ENCODE assay signal across 9 cellular contexts in the genomic region with DNA sequence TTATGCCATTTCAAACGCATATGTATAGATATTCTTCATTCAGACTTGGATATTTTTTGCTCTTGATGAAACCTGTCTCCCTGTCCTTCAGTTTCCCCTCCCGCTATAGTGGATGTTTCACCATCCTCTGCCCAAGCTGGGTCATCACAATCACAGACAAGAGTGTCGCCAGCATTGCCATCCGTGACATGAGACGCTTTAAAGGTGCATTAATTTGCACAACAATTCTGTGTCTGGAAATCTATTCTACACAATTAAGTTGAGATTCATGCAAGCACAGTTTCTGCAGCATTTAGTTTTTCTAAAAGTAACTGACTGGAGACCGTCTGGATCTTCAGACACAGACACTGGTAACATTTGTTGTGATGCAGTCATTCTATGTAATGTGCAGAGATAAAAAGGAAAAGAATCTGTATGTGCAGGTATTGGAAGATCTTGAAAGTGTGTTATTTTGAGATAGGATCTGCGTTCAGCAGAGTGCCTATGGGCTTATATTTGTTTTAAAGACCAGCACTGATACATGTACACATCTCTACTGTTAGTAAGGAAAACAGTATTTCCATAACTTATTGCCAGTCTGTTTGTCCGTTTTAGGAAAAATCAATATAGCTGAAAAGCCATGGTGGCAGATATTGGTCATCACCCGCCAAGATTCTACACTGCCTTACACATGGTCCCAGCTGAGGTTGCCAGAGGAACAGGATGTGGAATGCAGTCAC. TPM values are rescaled to one million over a fixed set of nuclear protein-coding genes. Genes with fewer than 3 reads are reported as not detected.
DNase-seq lines count a peak whose midpoint lies in the region; ATAC-seq, FAIRE-seq and TF ChIP-seq lines count a peak whose summit lies in the region.
"Not testable (repeated sequence)": the region's sequence is repeated elsewhere in the genome, so short reads cannot be mapped to it uniquely, and the experiment has no call there.
"Had no signal": no experiment of that assay in that cellular context is flagged by ENCODE, and none has a peak within 500 bp of the region (broad histone marks: within the 10 kb centered on the region; RNA-seq: fewer than 3 reads in every experiment).

No MANE protein-coding gene starts in this region.

- POLR2A ChIA-PET in CD8-positive, alpha-beta T cell (lab: Charles Lee); H1 (lab: Charles Lee; ENCODE audit: partially characterized antibody): not testable (repeated sequence)

- not testable (repeated sequence) for H3K36me3 Mint-ChIP-seq in CD8-positive, alpha-beta T cell; IgD-negative memory B cell; activated T-cell treated with anti-CD3 and anti-CD28 coated beads, Interleukin-2, amount 50 U/mL, for 4 hours (ENCODE audit: insufficient read depth); activated naive CD8-positive, alpha-beta T cell treated with anti-CD3 and anti-CD28 coated beads, Interleukin-2, amount 50 U/mL, for 24 hours (ENCODE audit: low read depth); memory B cell; osteocyte (ENCODE audit: unreplicated experiment)

- H3K4me1 Mint-ChIP-seq in CD8-positive, alpha-beta T cell (ENCODE audit: low read depth); IgD-negative memory B cell; activated T-cell treated with anti-CD3 and anti-CD28 coated beads, Interleukin-2, amount 50 U/mL, for 4 hours (ENCODE audit: low read depth); memory B cell; osteocyte (ENCODE audit: unreplicated experiment): not testable (repeated sequence)
- peaks cover 11% of the 10 kb centered on the region for H3K4me1 Mint-ChIP-seq in activated naive CD8-positive, alpha-beta T cell treated with anti-CD3 and anti-CD28 coated beads, Interleukin-2, amount 50 U/mL, for 24 hours

- H3K9me3 ChIP-seq in CD8-positive, alpha-beta T cell (ENCODE audit: low read length); H1 (ENCODE audit: insufficient read depth in 2 of 2, low read depth in 1 of 2, low read length in 1 of 2): not testable (repeated sequence)

- H2BK120ac ChIP-seq in H1 (replicated peaks; ENCODE audit: low read depth, low read length): not testable (repeated sequence)

- peak in 1 of 7 experiments; percentile 15 for DNase-seq in CD8-positive, alpha-beta T cell
- DNase-seq in activated T-cell treated with anti-CD3 and anti-CD28 coated beads, Interleukin-2, amount 50 U/mL, for 4 hours; activated naive CD8-positive, alpha-beta T cell treated with anti-CD3 and anti-CD28 coated beads, Interleukin-2, amount 50 U/mL, for 24 hours; H1 (ENCODE audit: low read depth in 1 of 2, low spot score in 2 of 2); memory B cell (ENCODE audit: low spot score in 2 of 2); osteocyte (ENCODE audit: extremely low spot score, unreplicated experiment): not testable (repeated sequence)

- H3K79me1 ChIP-seq in H1 (ENCODE audit: low read depth, low read length): not testable (repeated sequence)

- not testable (repeated sequence) for ATAC-seq in CD8-positive, alpha-beta T cell; activated T-cell treated with anti-CD3 and anti-CD28 coated beads, Interleukin-2, amount 50 U/mL, for 4 hours; activated naive CD8-positive, alpha-beta T cell treated with anti-CD3 and anti-CD28 coated beads, Interleukin-2, amount 50 U/mL, for 24 hours; memory B cell (ENCODE audit: low read depth)

- peaks cover 70% of the 10 kb centered on the region for H3K27me3 Mint-ChIP-seq in CD8-positive, alpha-beta T cell (ENCODE audit: low read depth)
- H3K27me3 Mint-ChIP-seq in IgD-negative memory B cell (peaks cover 48% of the 10 kb centered on the region), memory B cell (peaks cover 43% of the 10 kb centered on the region), osteocyte (ENCODE audit: unreplicated experiment) (peaks cover 77% of the 10 kb centered on the region)
- H3K27me3 Mint-ChIP-seq in activated T-cell treated with anti-CD3 and anti-CD28 coated beads, Interleukin-2, amount 50 U/mL, for 4 hours (ENCODE audit: low read depth): peaks cover 77% of the 10 kb centered on the region
- peaks cover 83% of the 10 kb centered on the region for H3K27me3 Mint-ChIP-seq in activated naive CD8-positive, alpha-beta T cell treated with anti-CD3 and anti-CD28 coated beads, Interleukin-2, amount 50 U/mL, for 24 hours

- not testable (repeated sequence) for TF ChIP-seq RAD21 in H1 (IDR thresholded peaks at IDR 0.05 in 1 of 2, conservative IDR thresholded peaks at IDR 0.05 in 1 of 2; ENCODE audit: low read depth in 2 of 2, low read length in 2 of 2)

- not testable (repeated sequence) for H3K23me2 ChIP-seq in H1 (ENCODE audit: low read depth, low read length)

- CTCF ChIA-PET in CD8-positive, alpha-beta T cell (lab: Charles Lee): not testable (repeated sequence)
- CTCF ChIA-PET in H1 (lab: Charles Lee; ENCODE audit: partially characterized antibody): interaction anchor here (0.7 to 1.2 kb wide), 3 partner anchors 10 to 52 kb away, joined by 3 to 5 read pairs (median 3); no protein-coding TSS in a partner anchor

- not testable (repeated sequence) for H4K91ac ChIP-seq in H1 (replicated peaks; ENCODE audit: insufficient read length, low read length)

- not testable (repeated sequence) for H4K20me1 ChIP-seq in H1 (replicated peaks in 1 of 2; ENCODE audit: control insufficient read depth in 1 of 2, insufficient read depth in 2 of 2, low read length in 2 of 2)

- H3K9ac ChIP-seq in H1 (replicated peaks in 1 of 4; ENCODE audit: extremely low read depth in 1 of 4, low read depth in 3 of 4, low read length in 3 of 4): not testable (repeated sequence)

- not testable (repeated sequence) for H3K4me1 ChIP-seq in CD8-positive, alpha-beta T cell (ENCODE audit: insufficient read depth, low read length); H1 (replicated peaks in 1 of 4; ENCODE audit: control insufficient read depth in 3 of 4, insufficient read depth in 4 of 4, low read length in 3 of 4)

- H2AFZ ChIP-seq in H1 (ENCODE audit: low read length): not testable (repeated sequence)

- H3K4me3 Mint-ChIP-seq in CD8-positive, alpha-beta T cell: peak overlapping the region; percentile 52
- H3K4me3 Mint-ChIP-seq in IgD-negative memory B cell (peak overlapping the region in 3 of 4 donors; percentile 2 to 64 (median 60)), memory B cell (peak overlapping the region; percentile 75), osteocyte (ENCODE audit: unreplicated experiment) (peak overlapping the region; percentile 68)
- peak overlapping the region; percentile 28 for H3K4me3 Mint-ChIP-seq in activated T-cell treated with anti-CD3 and anti-CD28 coated beads, Interleukin-2, amount 50 U/mL, for 4 hours
- H3K4me3 Mint-ChIP-seq in activated naive CD8-positive, alpha-beta T cell treated with anti-CD3 and anti-CD28 coated beads, Interleukin-2, amount 50 U/mL, for 24 hours: peak overlapping the region; percentile 15

- not testable (repeated sequence) for TF ChIP-seq CTCF in CD8-positive, alpha-beta T cell (IDR thresholded peaks at IDR 0.05); H1 (IDR thresholded peaks at IDR 0.05; ENCODE audit: control extremely low read depth in 1 of 3, insufficient read depth in 1 of 3, low read depth in 1 of 3, low read length in 3 of 3); osteocyte (IDR thresholded peaks at IDR 0.05)

- not testable (repeated sequence) for H4K8ac ChIP-seq in H1 (ENCODE audit: extremely low read depth, insufficient read depth, low read length)

- H3K4ac ChIP-seq in H1 (replicated peaks; ENCODE audit: insufficient read length, low read depth, low read length): not testable (repeated sequence)

- not testable (repeated sequence) for TF ChIP-seq POLR2A in H1 (IDR thresholded peaks at IDR 0.05; ENCODE audit: control extremely low read depth in 1 of 2, low read depth in 2 of 2, low read length in 2 of 2)

- WGBS in H1 (ENCODE audit: extremely low coverage in 1 of 2, insufficient coverage in 1 of 2, insufficient read length in 1 of 2, insufficient replicate concordance in 2 of 2, low coverage in 1 of 2, low lambda C conversion rate in 2 of 2, missing lambda C conversion rate in 1 of 2), 2 experiments: 27% methylated on average over 9 of the region's 9 CpGs; no CpG with 5 or more reads in 1 of the 2 experiments

- H2BK15ac ChIP-seq in H1 (ENCODE audit: low read length): not testable (repeated sequence)

- H3K4me3 ChIP-seq in CD8-positive, alpha-beta T cell (ENCODE audit: low read depth, low read length); H1 (ENCODE audit: extremely low read depth in 1 of 4, insufficient read depth in 2 of 4, low read depth in 3 of 4, low read length in 4 of 4): not testable (repeated sequence)

- not testable (repeated sequence) for H3K23ac ChIP-seq in H1 (ENCODE audit: insufficient read length)

- H3K79me2 ChIP-seq in H1 (ENCODE audit: control insufficient read depth in 1 of 2, insufficient read depth in 2 of 2, low read length in 2 of 2): not testable (repeated sequence)

- not testable (repeated sequence) for FAIRE-seq in H1 (lab: Jason Lieb, UNC)

- H3K27me3 ChIP-seq in CD8-positive, alpha-beta T cell (ENCODE audit: insufficient read depth, low read length): peaks cover 20% of the 10 kb centered on the region
- peaks cover 24 to 84% (median 59%) of the 10 kb centered on the region in 4 experiments for H3K27me3 ChIP-seq in H1 (replicated peaks in 1 of 4; ENCODE audit: control insufficient read depth in 3 of 4, extremely low read depth in 1 of 4, insufficient read depth in 3 of 4, low read length in 3 of 4)

- H3K27ac Mint-ChIP-seq in CD8-positive, alpha-beta T cell; activated naive CD8-positive, alpha-beta T cell treated with anti-CD3 and anti-CD28 coated beads, Interleukin-2, amount 50 U/mL, for 24 hours; memory B cell; osteocyte (ENCODE audit: unreplicated experiment): not testable (repeated sequence)
- H3K27ac Mint-ChIP-seq in IgD-negative memory B cell: peak overlapping the region in 1 of 3 donors; percentile 53

- H2BK5ac ChIP-seq in H1 (ENCODE audit: low read depth, low read length): not testable (repeated sequence)

- H3K56ac ChIP-seq in H1 (replicated peaks; ENCODE audit: insufficient read length, low read depth, low read length): not testable (repeated sequence)

- H3K14ac ChIP-seq in H1 (ENCODE audit: insufficient read length): not testable (repeated sequence)

- TF ChIP-seq EP300 in H1 (IDR thresholded peaks at IDR 0.05; ENCODE audit: borderline replicate concordance in 1 of 2, low read depth in 2 of 2, low read length in 2 of 2): not testable (repeated sequence)

- not testable (repeated sequence) for H4K5ac ChIP-seq in H1 (ENCODE audit: insufficient read length, low read depth, low read length)

- not testable (repeated sequence) for H2AK5ac ChIP-seq in H1 (ENCODE audit: low read depth, low read length)

- H3K9me3 Mint-ChIP-seq in CD8-positive, alpha-beta T cell; IgD-negative memory B cell; activated T-cell treated with anti-CD3 and anti-CD28 coated beads, Interleukin-2, amount 50 U/mL, for 4 hours; activated naive CD8-positive, alpha-beta T cell treated with anti-CD3 and anti-CD28 coated beads, Interleukin-2, amount 50 U/mL, for 24 hours; memory B cell; osteocyte (ENCODE audit: unreplicated experiment): not testable (repeated sequence)

- not testable (repeated sequence) for H3K36me3 ChIP-seq in CD8-positive, alpha-beta T cell (ENCODE audit: insufficient read depth, low read length); H1 (ENCODE audit: control insufficient read depth in 2 of 4, insufficient read depth in 4 of 4, low read length in 3 of 4)

- not testable (repeated sequence) for H3K27ac ChIP-seq in CD8-positive, alpha-beta T cell (ENCODE audit: low read depth, low read length); H1 (ENCODE audit: low read depth, low read length)

- H3K4me2 ChIP-seq in H1 (ENCODE audit: insufficient read depth in 1 of 2, low read depth in 2 of 2, low read length in 2 of 2): not testable (repeated sequence)

- intact Hi-C loops in CD8-positive, alpha-beta T cell (cut with DNase I, micrococcal nuclease): not testable (repeated sequence)

- not testable (repeated sequence) for H2BK20ac ChIP-seq in H1 (ENCODE audit: low read length)

- H3K18ac ChIP-seq in H1 (ENCODE audit: extremely low read depth, low read length): not testable (repeated sequence)

- 0 out of 2 replicates have a peak overlapping the region, but pooled peaks have one; percentile 39 for H2BK12ac ChIP-seq in H1 (ENCODE audit: low read depth, low read length)

RNA-seq across cellular contexts. Expression of a gene that starts 8.3 kb away (rescaled TPM):
- total RNA-seq in CD8-positive, alpha-beta T cell: under 1 TPM; 0.28 to 0.41 TPM
- polyA plus RNA-seq in IgD-negative memory B cell (not detected), H1 (2011; rRNA removed) (0.32 and 0.42 TPM in 2 replicates)
- 1 to 10 TPM in 2 of 3 donors, under 1 TPM in 1; 0.83 to 1.3 (median 1.2) TPM for total RNA-seq in activated T-cell treated with anti-CD3 and anti-CD28 coated beads, Interleukin-2, amount 50 U/mL, for 4 hours
- 0.42 and 0.60 TPM in 2 replicates for total RNA-seq in H1 (2021; fragmentation: NEBNext Ultra II Directional; extraction: Animal tissue kit (Norgen Biotek cat#: 25700))
- 0.52 TPM for polyA plus RNA-seq in H1 (2011; cell fraction: cytosol; rRNA removed)
- polyA plus RNA-seq in H1 (2011; cell fraction: nucleus; rRNA removed): 1.1 TPM
- polyA plus RNA-seq in H1 (2012, experiment 1 of 2): 0.43 to 0.70 TPM (median 0.55 TPM) in 4 replicates
- 0.04 TPM for polyA plus RNA-seq in H1 (2012, experiment 2 of 2)
- 1.1 TPM for polyA plus RNA-seq in H1 (2013, experiment 1 of 2)
- 0.92 TPM for polyA plus RNA-seq in H1 (2013, experiment 2 of 2)
- polyA minus RNA-seq in H1 (2011; rRNA and poly(A)+ RNA removed): 0.24 and 0.60 TPM in 2 replicates
- polyA minus RNA-seq in H1 (2011; cell fraction: cytosol; rRNA and poly(A)+ RNA removed): 0.59 TPM
- 1.2 TPM for polyA minus RNA-seq in H1 (2011; cell fraction: nucleus; rRNA and poly(A)+ RNA removed)
- 10.7 and 11.5 TPM in 2 replicates for total RNA-seq in osteocyte
- total RNA-seq: HT1080 had no signal

RNA-seq across cellular contexts. Expression of a gene that starts 13.6 kb away (rescaled TPM):
- total RNA-seq in CD8-positive, alpha-beta T cell: 1 to 10 TPM; 7.2 to 9.7 TPM
- polyA plus RNA-seq in IgD-negative memory B cell (0.33 TPM), H1 (2011; rRNA removed) (0.05 TPM in 1 of 2 replicates, not detected in the other)
- under 1 TPM; 0.43 to 0.87 (median 0.51) TPM for total RNA-seq in activated T-cell treated with anti-CD3 and anti-CD28 coated beads, Interleukin-2, amount 50 U/mL, for 4 hours
- not detected in 2 replicates for total RNA-seq in H1 (2021; fragmentation: NEBNext Ultra II Directional; extraction: Animal tissue kit (Norgen Biotek cat#: 25700))
- not detected for polyA plus RNA-seq in H1 (2011; cell fraction: cytosol; rRNA removed)
- polyA plus RNA-seq in H1 (2011; cell fraction: nucleus; rRNA removed): not detected
- not detected in 4 replicates for polyA plus RNA-seq in H1 (2012, experiment 1 of 2)
- not detected for polyA plus RNA-seq in H1 (2012, experiment 2 of 2)
- 0.04 TPM for polyA plus RNA-seq in H1 (2013, experiment 1 of 2)
- polyA plus RNA-seq in H1 (2013, experiment 2 of 2): 0.04 TPM
- polyA minus RNA-seq in H1 (2011; rRNA and poly(A)+ RNA removed): not detected in 2 replicates
- not detected for polyA minus RNA-seq in H1 (2011; cell fraction: cytosol; rRNA and poly(A)+ RNA removed)
- not detected for polyA minus RNA-seq in H1 (2011; cell fraction: nucleus; rRNA and poly(A)+ RNA removed)
- total RNA-seq in osteocyte: 2.1 and 2.9 TPM in 2 replicates

RNA-seq across cellular contexts. Expression of a gene that starts 32.5 kb away (rescaled TPM):
- not detected for total RNA-seq in CD8-positive, alpha-beta T cell
- polyA plus RNA-seq in IgD-negative memory B cell (not detected), H1 (2011; rRNA removed) (0.08 and 0.16 TPM in 2 replicates)
- total RNA-seq in activated T-cell treated with anti-CD3 and anti-CD28 coated beads, Interleukin-2, amount 50 U/mL, for 4 hours: not detected
- total RNA-seq in H1 (2021; fragmentation: NEBNext Ultra II Directional; extraction: Animal tissue kit (Norgen Biotek cat#: 25700)): not detected in 2 replicates
- polyA plus RNA-seq in H1 (2011; cell fraction: cytosol; rRNA removed): not detected
- not detected for polyA plus RNA-seq in H1 (2011; cell fraction: nucleus; rRNA removed)
- polyA plus RNA-seq in H1 (2012, experiment 1 of 2): 0.23 to 0.31 TPM in 2 of 4 replicates, not detected in the others
- polyA plus RNA-seq in H1 (2012, experiment 2 of 2): not detected
- polyA plus RNA-seq in H1 (2013, experiment 1 of 2): 0.08 TPM
- 0.09 TPM for polyA plus RNA-seq in H1 (2013, experiment 2 of 2)
- polyA minus RNA-seq in H1 (2011; rRNA and poly(A)+ RNA removed): not detected in 2 replicates
- polyA minus RNA-seq in H1 (2011; cell fraction: cytosol; rRNA and poly(A)+ RNA removed): not detected
- polyA minus RNA-seq in H1 (2011; cell fraction: nucleus; rRNA and poly(A)+ RNA removed): not detected
- 0.55 and 0.73 TPM in 2 replicates for total RNA-seq in osteocyte
- total RNA-seq: Right ventricle myocardium superior had no signal

RNA-seq across cellular contexts. Expression of a gene that starts 57.5 kb away (rescaled TPM):
- not detected for total RNA-seq in CD8-positive, alpha-beta T cell
- polyA plus RNA-seq in IgD-negative memory B cell (not detected), H1 (2011; rRNA removed) (not detected in 2 replicates)
- total RNA-seq in activated T-cell treated with anti-CD3 and anti-CD28 coated beads, Interleukin-2, amount 50 U/mL, for 4 hours: not detected
- total RNA-seq in H1 (2021; fragmentation: NEBNext Ultra II Directional; extraction: Animal tissue kit (Norgen Biotek cat#: 25700)): not detected in 2 replicates
- polyA plus RNA-seq in H1 (2011; cell fraction: cytosol; rRNA removed): not detected
- not detected for polyA plus RNA-seq in H1 (2011; cell fraction: nucleus; rRNA removed)
- not detected in 4 replicates for polyA plus RNA-seq in H1 (2012, experiment 1 of 2)
- polyA plus RNA-seq in H1 (2012, experiment 2 of 2): not detected
- not detected for polyA plus RNA-seq in H1 (2013, experiment 1 of 2)
- polyA plus RNA-seq in H1 (2013, experiment 2 of 2): not detected
- polyA minus RNA-seq in H1 (2011; rRNA and poly(A)+ RNA removed): not detected in 2 replicates
- not detected for polyA minus RNA-seq in H1 (2011; cell fraction: cytosol; rRNA and poly(A)+ RNA removed)
- polyA minus RNA-seq in H1 (2011; cell fraction: nucleus; rRNA and poly(A)+ RNA removed): not detected
- not detected in 2 replicates for total RNA-seq in osteocyte

Comparison
In these comparisons a context has a peak if more than half of its experiments do, and no peak if none do; other contexts are left out.
1. H3K4me3 Mint-ChIP-seq: peak in every context shown above with its lines; median percentile 75 in memory B cell; 68 in osteocyte; 60 in IgD-negative memory B cell; 52 in CD8-positive, alpha-beta T cell; 28 in activated T-cell treated with anti-CD3 and anti-CD28 coated beads, Interleukin-2, amount 50 U/mL, for 4 hours; 15 in activated naive CD8-positive, alpha-beta T cell treated with anti-CD3 and anti-CD28 coated beads, Interleukin-2, amount 50 U/mL, for 24 hours.